8 cellular contexts compared by ENCODE assay signal in the genomic region with DNA sequence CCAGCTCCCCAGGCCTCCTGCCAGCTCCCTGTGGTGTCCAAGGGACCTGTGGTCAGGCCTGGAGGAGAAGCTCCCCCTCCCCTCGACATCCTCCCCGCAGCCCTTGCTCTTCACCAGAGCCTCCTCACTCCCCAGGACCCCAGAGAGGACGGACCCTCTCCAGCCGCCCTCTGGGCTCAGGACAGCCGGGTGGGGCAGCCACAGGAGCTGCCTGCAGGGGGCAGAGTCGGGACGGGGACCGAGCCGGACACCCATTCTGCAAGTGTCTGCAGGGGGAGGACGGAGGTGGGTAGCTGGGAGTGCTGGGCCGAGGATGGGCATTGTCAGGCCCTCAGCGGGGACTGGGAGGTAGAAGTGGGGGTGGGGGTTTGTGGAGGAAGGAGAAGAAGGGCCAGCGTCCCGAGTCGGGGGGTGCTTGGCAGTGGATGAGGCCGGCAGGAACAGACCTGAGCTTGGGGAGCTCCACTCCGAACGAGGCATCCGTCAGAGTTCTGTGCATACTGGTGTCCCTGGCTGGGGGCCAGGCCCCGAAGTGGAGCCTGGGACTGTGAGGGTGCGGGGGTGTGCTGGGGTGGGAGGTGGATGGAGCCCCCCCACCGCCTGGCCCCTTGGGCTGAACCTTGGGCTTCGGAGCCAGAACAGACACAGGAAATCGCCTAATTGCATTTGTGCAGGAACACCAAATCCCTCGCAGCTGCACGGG. TPM values are rescaled to one million over a fixed set of nuclear protein-coding genes. Genes with fewer than 3 reads are reported as not detected.
DNase-seq lines count a peak whose midpoint lies in the region; ATAC-seq and TF ChIP-seq lines count a peak whose summit lies in the region.
"Had no signal": no experiment of that assay in that cellular context is flagged by ENCODE, and none has a peak within 500 bp of the region (broad histone marks: within the 10 kb centered on the region; RNA-seq: fewer than 3 reads in every experiment).

No MANE protein-coding gene starts in this region.

- peak overlapping the region in 1 of 2 donors; percentile 7 for H3K4me3 ChIP-seq in cardiac fibroblast (replicated peaks in 1 of 2; ENCODE audit: low read depth in 2 of 2, low read length in 2 of 2)
- H3K4me3 ChIP-seq: dorsolateral prefrontal cortex had no signal

- no peak for ATAC-seq in HG03175 (IDR thresholded peaks at IDR 0.05; ENCODE audit: unreplicated experiment)

- no peaks in the 10 kb centered on the region for H3K36me3 Mint-ChIP-seq in progenitor cell of endocrine pancreas (ENCODE audit: insufficient read depth)

- no peak overlapping the region for H3K4me3 Mint-ChIP-seq in progenitor cell of endocrine pancreas (ENCODE audit: low read depth)

- DNase-seq in NCI-H1105 (lab: John Stamatoyannopoulos, UW) (peak; percentile 10), NCI-H1105 treated with DMSO at 0.1 percent for 48 hours (lab: John Stamatoyannopoulos, UW) (no peak), cardiac fibroblast (ENCODE audit: low read depth in 2 of 2) (peak; percentile 55 to 92), progenitor cell of endocrine pancreas (ENCODE audit: low spot score, unreplicated experiment) (peak; percentile 56), NCI-H1417 treated with DMSO at 0.1 percent for 48 hours (lab: John Stamatoyannopoulos, UW) (no peak)

- no peaks in the 10 kb centered on the region for H3K4me1 Mint-ChIP-seq in progenitor cell of endocrine pancreas (ENCODE audit: low read depth)

- no peak overlapping the region for H3K27ac Mint-ChIP-seq in progenitor cell of endocrine pancreas

- H3K27me3 Mint-ChIP-seq in progenitor cell of endocrine pancreas = peaks cover 3% of the 10 kb centered on the region
- H3K27me3 Mint-ChIP-seq: CD8-positive, alpha-beta memory T cell had no signal

- H3K9me3 Mint-ChIP-seq in progenitor cell of endocrine pancreas (ENCODE audit: low read depth) = no peaks in the 10 kb centered on the region
- H3K9me3 Mint-ChIP-seq: CD8-positive, alpha-beta memory T cell had no signal

- TF ChIP-seq CTCF in cardiac fibroblast (IDR thresholded peaks at IDR 0.05; ENCODE audit: low read depth, low read length) (peak; percentile 87), progenitor cell of endocrine pancreas (IDR thresholded peaks at IDR 0.05; ENCODE audit: unreplicated experiment) (peak; percentile 57)

RNA-seq across cellular contexts. Expression of gene PRR33, which starts 15.2 kb away (rescaled TPM):
- total RNA-seq in progenitor cell of endocrine pancreas = not detected in 2 replicates
- total RNA-seq: CD8-positive, alpha-beta memory T cell; dorsolateral prefrontal cortex had no signal

RNA-seq across cellular contexts. Expression of gene LSP1, which starts 23.6 kb away (rescaled TPM):
- total RNA-seq in progenitor cell of endocrine pancreas = not detected in 2 replicates

RNA-seq across cellular contexts. Expression of gene TNNI2, which starts 37.7 kb away (rescaled TPM):
- 0.55 and 0.69 TPM in 2 replicates for total RNA-seq in progenitor cell of endocrine pancreas

RNA-seq across cellular contexts. Expression of gene SYT8, which starts 41.7 kb away (rescaled TPM):
- 0.69 and 1.5 TPM in 2 replicates for total RNA-seq in progenitor cell of endocrine pancreas
- total RNA-seq: CD8-positive, alpha-beta memory T cell had no signal

RNA-seq across cellular contexts. Expression of gene TNNT3, which starts 43.0 kb away (rescaled TPM):
- 0.38 TPM in 1 of 2 replicates, not detected in the other for total RNA-seq in progenitor cell of endocrine pancreas

Comparison
In these comparisons a context has a peak if more than half of its experiments do, and no peak if none do; other contexts are left out.
1. DNase-seq: peak in NCI-H1105 (single experiment), cardiac fibroblast (2 of 2) and progenitor cell of endocrine pancreas (single experiment); none in NCI-H1105 treated with DMSO at 0.1 percent for 48 hours (single experiment) and NCI-H1417 treated with DMSO at 0.1 percent for 48 hours (single experiment).